17 cellular contexts compared by ENCODE assay signal in genomic region chr15:25766421-25766820, GRCh38.
"Had no signal": no experiment of that assay in that cellular context is flagged by ENCODE, and none has a peak within 500 bp of the region (broad histone marks: within the 10 kb centered on the region; RNA-seq: fewer than 3 reads in every experiment).

No MANE protein-coding gene starts in this region.

- H3K4me3 ChIP-seq: dorsolateral prefrontal cortex, esophagus squamous epithelium, suprapubic skin had no signal

- ATAC-seq: left lobe of liver; naive thymus-derived CD8-positive, alpha-beta T cell; stimulated activated naive CD8-positive, alpha-beta T cell treated with anti-CD3 and anti-CD28 coated beads, Interleukin-15, Interleukin-2, amounts not matched to agents 100 U/mL and 50 U/mL, for 24 hours had no signal

- H3K36me3 ChIP-seq: esophagus squamous epithelium, suprapubic skin had no signal

- DNase-seq: activated CD4-positive, alpha-beta T cell treated with anti-CD3 and anti-CD28 coated beads, Interleukin-2, amount 10 ng/mL, durations not matched to agents 7 days and 5 days; activated gamma-delta T cell; activated T-cell treated with anti-CD3 and anti-CD28 coated beads, Interleukin-2, amount 50 U/mL, for 48 hours; anterior cingulate cortex; dorsolateral prefrontal cortex; esophagus squamous epithelium; foreskin fibroblast; mammary epithelial cell; naive thymus-derived CD8-positive, alpha-beta T cell; stimulated activated CD4-positive, alpha-beta T cell treated with anti-CD3 and anti-CD28 coated beads, Interleukin-4, amount 100 ng/mL, for 1 hour; stimulated activated CD8-positive, alpha-beta memory T cell treated with anti-CD3 and anti-CD28 coated beads, Interleukin-4, amount 100 ng/mL, for 48 hours; stimulated activated naive CD8-positive, alpha-beta T cell treated with anti-CD3 and anti-CD28 coated beads, Interleukin-15, Interleukin-2, amounts not matched to agents 100 U/mL and 50 U/mL, for 24 hours had no signal

- H3K27me3 Mint-ChIP-seq: activated CD4-positive, alpha-beta T cell treated with anti-CD3 and anti-CD28 coated beads, Interleukin-2, amount 10 ng/mL, durations not matched to agents 7 days and 5 days; activated naive CD8-positive, alpha-beta T cell; naive thymus-derived CD8-positive, alpha-beta T cell; type B pancreatic cell had no signal

- H3K27ac ChIP-seq: dorsolateral prefrontal cortex, esophagus squamous epithelium, suprapubic skin had no signal

- H3K27ac Mint-ChIP-seq: activated CD4-positive, alpha-beta T cell treated with anti-CD3 and anti-CD28 coated beads, Interleukin-2, amount 10 ng/mL, durations not matched to agents 7 days and 5 days; activated naive CD8-positive, alpha-beta T cell; T-helper 1 cell treated with Interleukin-12 subunit alpha and Interleukin-12 subunit beta and Interleukin-4 antibody, amounts not matched to agents 30 μg/mL and 1 μg/mL, for 36 hours; type B pancreatic cell had no signal

- H3K27me3 ChIP-seq: esophagus squamous epithelium, suprapubic skin had no signal

- H3K36me3 Mint-ChIP-seq: type B pancreatic cell had no signal

- H3K9me3 Mint-ChIP-seq: naive thymus-derived CD8-positive, alpha-beta T cell; T-helper 1 cell treated with Interleukin-12 subunit alpha and Interleukin-12 subunit beta and Interleukin-4 antibody, amounts not matched to agents 30 μg/mL and 1 μg/mL, for 36 hours; type B pancreatic cell had no signal

- H3K4me3 Mint-ChIP-seq: activated CD4-positive, alpha-beta T cell treated with anti-CD3 and anti-CD28 coated beads, Interleukin-2, amount 10 ng/mL, durations not matched to agents 7 days and 5 days; activated naive CD8-positive, alpha-beta T cell; naive thymus-derived CD8-positive, alpha-beta T cell; T-helper 1 cell treated with Interleukin-12 subunit alpha and Interleukin-12 subunit beta and Interleukin-4 antibody, amounts not matched to agents 30 μg/mL and 1 μg/mL, for 36 hours; type B pancreatic cell had no signal

- H3K9me3 ChIP-seq: esophagus squamous epithelium, suprapubic skin had no signal

- H3K4me1 ChIP-seq: esophagus squamous epithelium, suprapubic skin had no signal
